8 cellular contexts compared by ENCODE assay signal in the genomic region with DNA sequence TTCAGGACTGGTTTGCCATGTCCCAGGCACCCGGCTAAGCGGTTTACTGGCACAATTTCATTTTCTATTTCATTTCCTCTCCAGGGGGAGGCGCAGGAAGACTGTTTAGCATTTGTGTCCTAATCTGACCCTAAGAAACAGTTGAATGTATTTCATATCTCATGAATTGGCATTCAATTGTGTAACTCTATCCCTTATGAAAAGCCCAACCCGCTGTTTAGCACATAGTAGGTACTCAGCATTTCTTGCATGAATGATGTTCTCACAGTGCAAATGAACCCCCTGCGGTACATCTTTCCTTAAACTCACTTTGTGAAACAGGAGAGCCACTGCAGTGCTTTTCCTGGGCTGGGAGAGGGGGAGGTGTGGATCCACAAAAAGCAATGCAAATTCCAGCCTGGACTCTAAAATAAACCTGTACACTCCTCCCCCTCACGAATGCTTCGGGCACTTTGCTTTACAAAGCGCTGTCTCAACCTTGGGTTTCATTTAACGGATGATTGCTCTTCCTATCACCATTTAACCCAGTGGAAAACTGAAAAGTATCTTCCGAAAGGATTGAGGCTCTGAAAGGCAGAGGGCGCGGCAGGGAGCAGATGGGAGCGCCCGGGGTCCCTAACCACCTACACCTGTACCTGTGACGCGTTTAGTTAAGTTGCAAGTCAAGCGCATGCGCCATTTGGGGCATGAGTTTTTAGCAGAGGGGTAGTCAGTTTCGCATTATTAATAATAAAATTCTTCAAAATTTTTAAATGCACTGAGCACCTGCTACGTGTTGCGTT. TPM values are rescaled to one million over a fixed set of nuclear protein-coding genes. Genes with fewer than 3 reads are reported as not detected.
A peak's percentile ranks its signal among the peaks of the same experiment; 100 is the strongest.
DNase-seq lines count a peak whose midpoint lies in the region; ATAC-seq and TF ChIP-seq lines count a peak whose summit lies in the region.

No MANE protein-coding gene starts in this region.

- intact Hi-C loops in heart left ventricle (cut with DNase I) = loop anchor here (2.0 to 10.0 kb wide), 14 partner anchors 81 to 319 kb away; a partner anchor contains a TSS

- H3K27ac ChIP-seq in MM.1S (ENCODE audit: low read length) (peak overlapping the region; percentile 74), heart left ventricle (peak overlapping the region in 11 of 12 donors; percentile 64 to 98 (median 93)), parathyroid adenoma (peak overlapping the region; percentile 100)

- H3K36me3 ChIP-seq in MM.1S (replicated peaks; ENCODE audit: insufficient read depth, low read length) (peaks cover 32% of the 10 kb centered on the region), adipocyte (ENCODE audit: control insufficient read depth, insufficient read depth, low read length, severe bottlenecking) (peaks cover 29% of the 10 kb centered on the region), heart left ventricle (peaks cover under 1 to 33% (median 28%) of the 10 kb centered on the region in 9 donors), parathyroid adenoma (ENCODE audit: control insufficient read depth, insufficient read depth, low read length) (no peaks in the 10 kb centered on the region)

- H4K20me1 ChIP-seq in MM.1S (ENCODE audit: insufficient read depth, low read length) = peaks cover 33% of the 10 kb centered on the region

- H3K9ac ChIP-seq in MM.1S (ENCODE audit: low read length) (peak overlapping the region; percentile 59), adipocyte (ENCODE audit: low read length) (peak overlapping the region; percentile 100), parathyroid adenoma (no peak overlapping the region)

- H3K4me2 ChIP-seq in MM.1S (ENCODE audit: low read depth, low read length) (peak overlapping the region; percentile 78), parathyroid adenoma (ENCODE audit: low read length) (peak overlapping the region; percentile 82)

- DNase-seq in EL (peak; percentile 82), MM.1S (peak; percentile 93), RKO (ENCODE audit: low spot score) (peak; percentile 93), adipocyte (ENCODE audit: low read depth) (peak; percentile 93), heart left ventricle (peak in 3 of 5 donors; percentile 56 to 67 (median 67))

- no peak for TF ChIP-seq POLR2A in heart left ventricle (IDR thresholded peaks at IDR 0.05)

- peaks cover 72% of the 10 kb centered on the region for H3F3A ChIP-seq in MM.1S (ENCODE audit: insufficient read depth, low read length)

- H3K4me3 ChIP-seq in MM.1S (ENCODE audit: low read length) = peak overlapping the region; percentile 88
- peak overlapping the region; percentile 99 for H3K4me3 ChIP-seq in adipocyte (ENCODE audit: low read length)
- H3K4me3 ChIP-seq in heart left ventricle = peak overlapping the region in 11 of 12 donors; percentile 70 to 100 (median 83)
- H3K4me3 ChIP-seq in parathyroid adenoma (ENCODE audit: low read depth, low read length) = peak overlapping the region; percentile 99

- H3K9me3 ChIP-seq in MM.1S (replicated peaks; ENCODE audit: insufficient read depth, low read length) (no peaks in the 10 kb centered on the region), adipocyte (ENCODE audit: control insufficient read depth, low read length) (no peaks in the 10 kb centered on the region), heart left ventricle (no peaks in the 10 kb centered on the region), parathyroid adenoma (ENCODE audit: control insufficient read depth, low read length) (no peaks in the 10 kb centered on the region)

- peak; percentile 35 to 70 (median 44) for ATAC-seq in heart left ventricle
- no peak for ATAC-seq in HG02840 (IDR thresholded peaks at IDR 0.05; ENCODE audit: low FRiP score, unreplicated experiment)
- ATAC-seq in HG03280 (IDR thresholded peaks at IDR 0.05; ENCODE audit: unreplicated experiment) = no peak

- H3K79me2 ChIP-seq in MM.1S (ENCODE audit: low read length) (peaks cover 39% of the 10 kb centered on the region), parathyroid adenoma (peaks cover 33% of the 10 kb centered on the region)

- H2AFZ ChIP-seq in MM.1S (ENCODE audit: low read length) (peak overlapping the region; percentile 58), parathyroid adenoma (peak overlapping the region; percentile 98)

- H3K4me1 ChIP-seq in MM.1S (ENCODE audit: low read length) = peaks cover 13% of the 10 kb centered on the region
- H3K4me1 ChIP-seq in adipocyte (ENCODE audit: control insufficient read depth, insufficient read depth, low read length) = peaks cover 48% of the 10 kb centered on the region
- peaks cover 10 to 57% (median 44%) of the 10 kb centered on the region in 12 donors for H3K4me1 ChIP-seq in heart left ventricle
- H3K4me1 ChIP-seq in parathyroid adenoma = peaks cover 18% of the 10 kb centered on the region

- no peaks in the 10 kb centered on the region for H3K9me2 ChIP-seq in MM.1S (replicated peaks; ENCODE audit: insufficient read depth, low read length)

- H3K27me3 ChIP-seq in MM.1S (replicated peaks; ENCODE audit: insufficient read depth, low read length) (no peaks in the 10 kb centered on the region), adipocyte (replicated peaks; ENCODE audit: control insufficient read depth, insufficient read depth, low read length) (no peaks in the 10 kb centered on the region), heart left ventricle (no peaks in the 10 kb centered on the region), parathyroid adenoma (ENCODE audit: control insufficient read depth, insufficient read depth, low read length) (no peaks in the 10 kb centered on the region)

- TF ChIP-seq CTCF in MM.1S (IDR thresholded peaks at IDR 0.05; ENCODE audit: low read length) = peak; percentile 76
- TF ChIP-seq CTCF in heart left ventricle (IDR thresholded peaks at IDR 0.05) = peak; percentile 49 to 76 (median 66)
- TF ChIP-seq CTCF in parathyroid adenoma (IDR thresholded peaks at IDR 0.05) = peak; percentile 67

- 2 to 3% (median 2%) methylated on average over 21 of the region's 21 CpGs for WGBS in heart left ventricle, 4 donors

RNA-seq across cellular contexts. Expression of a gene that starts 1.2 kb away (rescaled TPM):
- 1,000 to 10,000 TPM; 1,373 to 2,686 (median 2,215) TPM for total RNA-seq in heart left ventricle
- polyA plus RNA-seq in heart left ventricle = 1,000 to 10,000 TPM in 1 of 2 donors, 100 to 1,000 TPM in 1; 846 to 1,944 TPM

RNA-seq across cellular contexts. Expression of a gene that starts 15.6 kb away (rescaled TPM):
- 100 to 1,000 TPM in 4 of 9 donors, 10 to 100 TPM in 5; 70.6 to 200 (median 97.4) TPM for total RNA-seq in heart left ventricle
- polyA plus RNA-seq in heart left ventricle = 100 to 1,000 TPM; 160 to 252 TPM

RNA-seq across cellular contexts. Expression of a gene that starts 21.1 kb away (rescaled TPM):
- 10 to 100 TPM; 12.5 to 19.1 (median 15.3) TPM for total RNA-seq in heart left ventricle
- polyA plus RNA-seq in heart left ventricle = 10 to 100 TPM; 12.3 to 15.4 TPM

RNA-seq across cellular contexts. Expression of a gene that starts 53.6 kb away (rescaled TPM):
- 1,000 to 10,000 TPM in 3 of 9 donors, 100 to 1,000 TPM in 6; 347 to 2,001 (median 606) TPM for total RNA-seq in heart left ventricle
- polyA plus RNA-seq in heart left ventricle = 1,000 to 10,000 TPM in 1 of 2 donors, 100 to 1,000 TPM in 1; 649 to 1,244 TPM

Comparison
In these comparisons a context has a peak if more than half of its experiments do, and no peak if none do; other contexts are left out.
1. ATAC-seq: peak in heart left ventricle (4 of 4); none in HG02840 (single experiment) and HG03280 (single experiment).
2. Peak in every context shown above with its lines, with median percentiles within 50 percentile points of each other: DNase-seq, H3K27ac ChIP-seq, H3K4me3 ChIP-seq and CTCF ChIP-seq.